ENCODE assay signal across 14 cellular contexts in the genomic region with DNA sequence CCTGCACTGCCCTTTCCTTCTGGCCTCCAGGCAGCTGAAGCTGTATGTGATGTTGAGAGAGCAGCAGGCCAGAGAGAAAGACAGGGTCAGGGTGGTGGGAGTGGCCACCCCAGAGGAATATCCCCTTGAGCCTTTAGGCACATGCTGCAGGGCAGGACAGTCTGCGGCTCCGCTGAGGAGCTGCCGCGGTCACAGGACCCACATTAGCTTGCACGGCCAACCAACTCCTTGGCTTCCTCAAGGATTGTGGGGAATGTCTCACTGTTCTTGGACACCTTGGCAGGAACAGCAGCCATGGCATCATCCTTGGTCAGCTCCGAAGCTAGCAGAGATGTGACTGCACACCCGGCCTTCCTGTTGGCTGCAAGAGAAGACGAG. TPM values are rescaled to one million over a fixed set of nuclear protein-coding genes. Genes with fewer than 3 reads are reported as not detected.
DNase-seq lines count a peak whose midpoint lies in the region; ATAC-seq and TF ChIP-seq lines count a peak whose summit lies in the region.
"Had no signal": no experiment of that assay in that cellular context is flagged by ENCODE, and none has a peak within 500 bp of the region (broad histone marks: within the 10 kb centered on the region; RNA-seq: fewer than 3 reads in every experiment).

No MANE protein-coding gene starts in this region.

- no peak for TF ChIP-seq EP300 in sigmoid colon (IDR thresholded peaks at IDR 0.05)

- H3K36me3 ChIP-seq in BLaER1 treated with 17β-estradiol and CSF1 and Interleukin-3, amounts not matched to agents 10 nM and 100 nM = peaks cover 18 to 83% (median 74%) of the 10 kb centered on the region in 11 experiments
- peaks cover 59% of the 10 kb centered on the region for H3K36me3 ChIP-seq in RWPE2 (ENCODE audit: low read depth)
- H3K36me3 ChIP-seq in right atrium auricular region = peaks cover 33% of the 10 kb centered on the region
- peaks cover 0 to 2% (median 2%) of the 10 kb centered on the region in 4 donors for H3K36me3 ChIP-seq in sigmoid colon

- intact Hi-C loops in sigmoid colon (cut with DNase I) = no loop called here

- in situ Hi-C loops in GM13977 (cut with MboI; ENCODE audit: low pct_unique_long_range_greater_than_20kb, low sequenced_read_pairs, unreplicated experiment) = no loop called here

- no peaks in the 10 kb centered on the region for H3K27me3 ChIP-seq in BLaER1 treated with 17β-estradiol and CSF1 and Interleukin-3, amounts not matched to agents 10 nM and 100 nM
- H3K27me3 ChIP-seq in RWPE2 (ENCODE audit: insufficient read depth, poor library complexity, severe bottlenecking) = no peaks in the 10 kb centered on the region
- no peaks in the 10 kb centered on the region for H3K27me3 ChIP-seq in right atrium auricular region
- no peaks in the 10 kb centered on the region for H3K27me3 ChIP-seq in sigmoid colon

- peaks cover 91 to 100% (median 99%) of the 10 kb centered on the region in 10 experiments for H3K4me1 ChIP-seq in BLaER1 treated with 17β-estradiol and CSF1 and Interleukin-3, amounts not matched to agents 10 nM and 100 nM
- H3K4me1 ChIP-seq in RWPE2 (ENCODE audit: insufficient read depth, poor library complexity, severe bottlenecking) (peaks cover 49% of the 10 kb centered on the region), right atrium auricular region (peaks cover 0 to 71% of the 10 kb centered on the region in 2 donors), sigmoid colon (peaks cover 0 to 47% (median 36%) of the 10 kb centered on the region in 4 donors)

- H4K20me1 ChIP-seq in BLaER1 treated with 17β-estradiol and CSF1 and Interleukin-3, amounts not matched to agents 10 nM and 100 nM = no peaks in the 10 kb centered on the region

- H3K4me2 ChIP-seq in BLaER1 treated with 17β-estradiol and CSF1 and Interleukin-3, amounts not matched to agents 10 nM and 100 nM = peak overlapping the region; percentile 86 to 98 (median 95)

- H3K9me3 ChIP-seq in BLaER1 treated with 17β-estradiol and CSF1 and Interleukin-3, amounts not matched to agents 10 nM and 100 nM (replicated peaks in 1 of 11) = no peaks in the 10 kb centered on the region
- H3K9me3 ChIP-seq in RWPE2 (ENCODE audit: severe bottlenecking) (no peaks in the 10 kb centered on the region), right atrium auricular region (no peaks in the 10 kb centered on the region), sigmoid colon (no peaks in the 10 kb centered on the region)

- no peak for TF ChIP-seq POLR2A in sigmoid colon (IDR thresholded peaks at IDR 0.05)

- ATAC-seq in RWPE2 (ENCODE audit: low read depth) (no peak), HG03460 (IDR thresholded peaks at IDR 0.05; ENCODE audit: unreplicated experiment) (no peak), HG02970 (IDR thresholded peaks at IDR 0.05; ENCODE audit: low FRiP score, unreplicated experiment) (no peak)
- ATAC-seq: stimulated activated naive CD8-positive, alpha-beta T cell treated with anti-CD3 and anti-CD28 coated beads, Interleukin-15, Interleukin-2, amounts not matched to agents 100 U/mL and 50 U/mL, for 24 hours had no signal

- H3K4me3 ChIP-seq in BLaER1 treated with 17β-estradiol and CSF1 and Interleukin-3, amounts not matched to agents 10 nM and 100 nM = peak overlapping the region in 4 of 10 experiments; percentile 20 to 69 (median 58); a peak in 6 of 20 replicates
- H3K4me3 ChIP-seq in RWPE2 (ENCODE audit: severe bottlenecking) = no peak overlapping the region
- no peak overlapping the region for H3K4me3 ChIP-seq in right atrium auricular region
- no peak overlapping the region for H3K4me3 ChIP-seq in sigmoid colon

- 93 to 98% methylated on average over 8 of the region's 8 CpGs for WGBS in sigmoid colon, 2 donors

- peak overlapping the region; percentile 53 to 99 (median 95) for H3K9ac ChIP-seq in BLaER1 treated with 17β-estradiol and CSF1 and Interleukin-3, amounts not matched to agents 10 nM and 100 nM

- H3K27ac ChIP-seq in BLaER1 treated with 17β-estradiol and CSF1 and Interleukin-3, amounts not matched to agents 10 nM and 100 nM = peak overlapping the region; percentile 58 to 100 (median 99); a peak in 20 of 22 replicates
- peak overlapping the region; percentile 95 for H3K27ac ChIP-seq in RWPE2 (ENCODE audit: poor library complexity, severe bottlenecking)
- peak overlapping the region; percentile 50 to 76 for H3K27ac ChIP-seq in right atrium auricular region
- H3K27ac ChIP-seq in sigmoid colon = peak overlapping the region in 3 of 4 donors; percentile 89 to 97 (median 92)
- H3K27ac ChIP-seq: HL-60 had no signal

- DNase-seq in RWPE2 (ENCODE audit: low spot score) (no peak), right atrium auricular region (ENCODE audit: low spot score) (no peak), sigmoid colon (no peak), GM13977 (ENCODE audit: low spot score) (no peak), NCI-H1417 (lab: John Stamatoyannopoulos, UW) (no peak)
- DNase-seq: activated naive CD4-positive, alpha-beta T cell treated with Interleukin-2 at 50 U/mL for 16 hours; NCI-H1048; NCI-H526 treated with DMSO at 0.1 percent for 48 hours; stimulated activated naive CD8-positive, alpha-beta T cell treated with anti-CD3 and anti-CD28 coated beads, Interleukin-15, Interleukin-2, amounts not matched to agents 100 U/mL and 50 U/mL, for 24 hours had no signal

- TF ChIP-seq CTCF in RWPE2 (IDR thresholded peaks at IDR 0.05; ENCODE audit: poor library complexity, severe bottlenecking) (no peak), right atrium auricular region (IDR thresholded peaks at IDR 0.05) (no peak), sigmoid colon (IDR thresholded peaks at IDR 0.05) (no peak), GM13977 (IDR thresholded peaks at IDR 0.05; ENCODE audit: extremely low read depth, insufficient read depth, missing control alignments) (no peak)

RNA-seq across cellular contexts. Expression of a gene that starts 27.8 kb away (rescaled TPM):
- 1 to 10 TPM; 1.4 to 1.7 TPM for total RNA-seq in right atrium auricular region
- total RNA-seq in sigmoid colon = 1 to 10 TPM; 1.1 to 5.6 (median 3.6) TPM
- polyA plus RNA-seq in sigmoid colon = under 1 TPM in 2 of 3 donors, not detected in 1; 0.26 to 0.60 TPM
- total RNA-seq: mononuclear cell had no signal

RNA-seq across cellular contexts. Expression of a gene that starts 31.8 kb away (rescaled TPM):
- 1 to 10 TPM; 1.5 to 1.7 TPM for total RNA-seq in right atrium auricular region
- total RNA-seq in sigmoid colon = 1 to 10 TPM; 2.5 to 8.6 (median 5.2) TPM
- under 1 TPM in 1 of 3 donors, not detected in 2; 0.47 TPM for polyA plus RNA-seq in sigmoid colon

RNA-seq across cellular contexts. Expression of a gene that starts 40.9 kb away (rescaled TPM):
- total RNA-seq in right atrium auricular region (10 to 100 TPM; 24.1 to 38.3 TPM), sigmoid colon (10 to 100 TPM; 31.4 to 47.8 (median 39.4) TPM)
- 10 to 100 TPM in 2 of 3 donors, 1 to 10 TPM in 1; 5.1 to 24.1 (median 23.4) TPM for polyA plus RNA-seq in sigmoid colon
